Comparison of ENCODE assay signal across 20 cellular contexts in genomic region chr5:167304834-167305469, GRCh38.
DNase-seq lines count a peak whose midpoint lies in the region; ATAC-seq, FAIRE-seq and TF ChIP-seq lines count a peak whose summit lies in the region.
"Had no signal": no experiment of that assay in that cellular context is flagged by ENCODE, and none has a peak within 500 bp of the region (broad histone marks: within the 10 kb centered on the region; RNA-seq: fewer than 3 reads in every experiment).

No MANE protein-coding gene starts in this region.

- TF ChIP-seq CTCF in H9 (conservative IDR thresholded peaks at IDR 0.05) (no peak), astrocyte (IDR thresholded peaks at IDR 0.05; ENCODE audit: insufficient read depth, low read depth, low read length) (no peak), left ventricle myocardium inferior (IDR thresholded peaks at IDR 0.05; ENCODE audit: borderline replicate concordance) (no peak)

- H4K20me1 ChIP-seq in H9 (ENCODE audit: control insufficient read depth, insufficient read depth, insufficient read length) (no peaks in the 10 kb centered on the region), astrocyte (ENCODE audit: insufficient read depth, low read length) (no peaks in the 10 kb centered on the region)

- H3K9me3 Mint-ChIP-seq in H9 = no peaks in the 10 kb centered on the region
- H3K9me3 Mint-ChIP-seq in astrocyte (ENCODE audit: unreplicated experiment) = no peaks in the 10 kb centered on the region
- peaks cover 12 to 33% of the 10 kb centered on the region in 2 donors for H3K9me3 Mint-ChIP-seq in stimulated activated naive CD8-positive, alpha-beta T cell treated with anti-CD3 and anti-CD28 coated beads, Interleukin-15, amount 100 ng/mL, for 72 hours

- no peak overlapping the region for H2BK15ac ChIP-seq in H9 (ENCODE audit: low read depth, low read length)

- no peak overlapping the region for H3K23ac ChIP-seq in H9 (ENCODE audit: insufficient read length, low read depth, low read length)

- H3K4me3 ChIP-seq in astrocyte (ENCODE audit: insufficient read depth, low read depth, low read length) = no peak overlapping the region
- H3K4me3 ChIP-seq in left ventricle myocardium inferior = no peak overlapping the region
- H3K4me3 ChIP-seq: GM23248 had no signal

- no peak overlapping the region for H3K4me2 ChIP-seq in H9 (ENCODE audit: insufficient read depth, insufficient read length, low read length)
- H3K4me2 ChIP-seq in astrocyte (ENCODE audit: low read length) = no peak overlapping the region

- H3K9me3 ChIP-seq in H9 (ENCODE audit: control insufficient read depth, low read depth, low read length) (no peaks in the 10 kb centered on the region), astrocyte (ENCODE audit: insufficient read depth, low read depth, low read length) (no peaks in the 10 kb centered on the region), left ventricle myocardium inferior (replicated peaks) (no peaks in the 10 kb centered on the region)

- H3K4me1 ChIP-seq in H9 (ENCODE audit: insufficient read depth, low read length) = peaks cover 24% of the 10 kb centered on the region
- no peaks in the 10 kb centered on the region for H3K4me1 ChIP-seq in astrocyte (ENCODE audit: insufficient read depth, low read length)
- no peaks in the 10 kb centered on the region for H3K4me1 ChIP-seq in left ventricle myocardium inferior

- H3K27me3 Mint-ChIP-seq in H9 (ENCODE audit: low read depth) (peaks cover 6% of the 10 kb centered on the region), astrocyte (ENCODE audit: low read depth, unreplicated experiment) (peaks cover 12% of the 10 kb centered on the region)
- no peaks in the 10 kb centered on the region for H3K27me3 Mint-ChIP-seq in stimulated activated naive CD8-positive, alpha-beta T cell treated with anti-CD3 and anti-CD28 coated beads, Interleukin-15, amount 100 ng/mL, for 72 hours
- H3K27me3 Mint-ChIP-seq: CD4-positive, CD25-positive, alpha-beta regulatory T cell; IgD-negative memory B cell had no signal

- H3K4me1 Mint-ChIP-seq in H9 (peaks cover 71 to 73% of the 10 kb centered on the region in 2 experiments), astrocyte (ENCODE audit: low read depth, unreplicated experiment) (peaks cover 3% of the 10 kb centered on the region)
- H3K4me1 Mint-ChIP-seq in stimulated activated naive CD8-positive, alpha-beta T cell treated with anti-CD3 and anti-CD28 coated beads, Interleukin-15, amount 100 ng/mL, for 72 hours = no peaks in the 10 kb centered on the region
- H3K4me1 Mint-ChIP-seq: CD4-positive, CD25-positive, alpha-beta regulatory T cell; IgD-negative memory B cell had no signal

- H3K56ac ChIP-seq in H9 (ENCODE audit: insufficient read length, low read depth, low read length) = no peak overlapping the region

- H2AFZ ChIP-seq in H9 (ENCODE audit: low read length) (no peak overlapping the region), astrocyte (ENCODE audit: low read depth, low read length) (peak overlapping the region; percentile 7)
- H2AFZ ChIP-seq: GM23248 had no signal

- no peak overlapping the region for H4K8ac ChIP-seq in H9 (replicated peaks; ENCODE audit: insufficient read length, low read depth, low read length)

- H3K27me3 ChIP-seq in H9 (ENCODE audit: insufficient read depth, low read length) = no peaks in the 10 kb centered on the region
- H3K27me3 ChIP-seq in astrocyte (ENCODE audit: insufficient read depth, low read length) = no peaks in the 10 kb centered on the region
- no peaks in the 10 kb centered on the region for H3K27me3 ChIP-seq in left ventricle myocardium inferior (ENCODE audit: low read depth)

- no peak overlapping the region for H4K91ac ChIP-seq in H9 (ENCODE audit: insufficient read length, low read depth, low read length)

- H3K79me2 ChIP-seq in H9 (ENCODE audit: insufficient read depth, low read length) = no peaks in the 10 kb centered on the region; the same call in 1 of the 2 replicates
- H3K79me2 ChIP-seq in astrocyte (ENCODE audit: insufficient read depth, low read length) = no peaks in the 10 kb centered on the region

- H3K23me2 ChIP-seq in H9 (ENCODE audit: insufficient read length, low read depth, low read length, poor library complexity, severe bottlenecking) = peaks cover 3% of the 10 kb centered on the region

- no peak overlapping the region for H3K18ac ChIP-seq in H9 (ENCODE audit: insufficient read length, low read depth, low read length)

- no peak overlapping the region for H3K14ac ChIP-seq in H9 (ENCODE audit: insufficient read depth, low read length)

- H3K4me3 Mint-ChIP-seq in H9 (no peak overlapping the region; a peak in 1 of 5 replicates), astrocyte (ENCODE audit: unreplicated experiment) (no peak overlapping the region)
- H3K4me3 Mint-ChIP-seq in stimulated activated naive CD8-positive, alpha-beta T cell treated with anti-CD3 and anti-CD28 coated beads, Interleukin-15, amount 100 ng/mL, for 72 hours = no peak overlapping the region
- H3K4me3 Mint-ChIP-seq: CD4-positive, CD25-positive, alpha-beta regulatory T cell; HFFc6; IgD-negative memory B cell had no signal

- no peak overlapping the region for H2BK20ac ChIP-seq in H9 (ENCODE audit: low read depth, low read length, poor library complexity, severe bottlenecking)

- no peak overlapping the region for H2BK120ac ChIP-seq in H9 (ENCODE audit: low read depth, low read length, poor library complexity, severe bottlenecking)

- H2BK5ac ChIP-seq in H9 (ENCODE audit: insufficient read length, low read length) = no peak overlapping the region

- H3K9ac ChIP-seq in H9 (ENCODE audit: extremely low read depth, insufficient read length, low read length) (no peak overlapping the region), astrocyte (ENCODE audit: low read length) (no peak overlapping the region)
- H3K9ac ChIP-seq: GM23248 had no signal

- no peaks in the 10 kb centered on the region for H3K79me1 ChIP-seq in H9 (ENCODE audit: insufficient read depth, low read depth, low read length, poor library complexity, severe bottlenecking)

- H3K4ac ChIP-seq in H9 (ENCODE audit: low read depth, low read length) = no peak overlapping the region

- H2AK5ac ChIP-seq in H9 (ENCODE audit: insufficient read length, low read length) = no peak overlapping the region

- no peak overlapping the region for H4K5ac ChIP-seq in H9 (ENCODE audit: insufficient read length, low read depth, low read length)

- peak overlapping the region in 2 of 3 experiments; percentile 53 to 97; a peak in 5 of 7 replicates for H3K27ac Mint-ChIP-seq in H9
- no peak overlapping the region for H3K27ac Mint-ChIP-seq in astrocyte (ENCODE audit: unreplicated experiment)
- H3K27ac Mint-ChIP-seq in stimulated activated naive CD8-positive, alpha-beta T cell treated with anti-CD3 and anti-CD28 coated beads, Interleukin-15, amount 100 ng/mL, for 72 hours = no peak overlapping the region
- H3K27ac Mint-ChIP-seq: CD4-positive, CD25-positive, alpha-beta regulatory T cell; HFFc6; IgD-negative memory B cell had no signal

- no peaks in the 10 kb centered on the region for H3K36me3 ChIP-seq in astrocyte (ENCODE audit: insufficient read depth, low read length)
- no peaks in the 10 kb centered on the region for H3K36me3 ChIP-seq in left ventricle myocardium inferior

- intact Hi-C loops in left ventricle myocardium inferior (cut with micrococcal nuclease) = no loop called here

- H3T11ph ChIP-seq in H9 (ENCODE audit: low read length) = no peak overlapping the region

- no peak for FAIRE-seq in astrocyte (lab: Jason Lieb, UNC)
- FAIRE-seq in H54 (lab: Jason Lieb, UNC) = no peak

- ATAC-seq in stimulated activated naive CD8-positive, alpha-beta T cell treated with anti-CD3 and anti-CD28 coated beads, Interleukin-15, amount 100 ng/mL, for 72 hours = no peak

- H3K36me3 Mint-ChIP-seq in H9 (ENCODE audit: insufficient read depth in 1 of 3, low read depth in 3 of 3) (no peaks in the 10 kb centered on the region; a peak in 2 of 7 replicates), astrocyte (ENCODE audit: low read depth, unreplicated experiment) (no peaks in the 10 kb centered on the region)
- H3K36me3 Mint-ChIP-seq: CD4-positive, CD25-positive, alpha-beta regulatory T cell; IgD-negative memory B cell had no signal

- H2BK12ac ChIP-seq in H9 (ENCODE audit: insufficient read length, low read depth, low read length) = no peak overlapping the region

- DNase-seq in H9 (no peak), astrocyte (ENCODE audit: low read depth) (no peak), left ventricle myocardium inferior (no peak), retina (peak; percentile 40), DMS114 treated with DMSO at 0.1 percent for 48 hours (lab: John Stamatoyannopoulos, UW; ENCODE audit: unreplicated experiment) (no peak), H54 (ENCODE audit: insufficient read length, low spot score) (no peak)
- DNase-seq in activated naive CD4-positive, alpha-beta T cell treated with anti-CD3 and anti-CD28 coated beads, Interleukin-2, amount 50 U/mL, for 16 hours = no peak
- DNase-seq in stimulated activated naive CD8-positive, alpha-beta T cell treated with anti-CD3 and anti-CD28 coated beads, Interleukin-15, amount 100 ng/mL, for 72 hours = no peak
- DNase-seq: ACHN; AML-193; CD4-positive, CD25-positive, alpha-beta regulatory T cell; DMS53; GM23248; HFFc6; Kasumi-1; MM.1S; NCI-H187 treated with DMSO at 0.1 percent for 48 hours; NCI-H446; NCI-H69 had no signal

- H3K27ac ChIP-seq in H9 (ENCODE audit: insufficient read length, low read depth, low read length) = no peak overlapping the region
- no peak overlapping the region for H3K27ac ChIP-seq in astrocyte (ENCODE audit: low read depth, low read length)
- H3K27ac ChIP-seq in left ventricle myocardium inferior (replicated peaks) = peak overlapping the region; percentile 42
- H3K27ac ChIP-seq: GM23248 had no signal

- TF ChIP-seq POLR2A in H54 (IDR thresholded peaks at IDR 0.05; ENCODE audit: low read depth, low read length) = no peak

- no CpG with 5 or more reads among the region's 6 CpGs for WGBS in H9 (ENCODE audit: extremely low coverage, insufficient read length, low lambda C conversion rate)

Comparison
In these comparisons a context has a peak if more than half of its experiments do, and no peak if none do; other contexts are left out.
1. H3K27ac Mint-ChIP-seq: peak in H9 (2 of 3); none in astrocyte (single experiment) and stimulated activated naive CD8-positive, alpha-beta T cell treated with anti-CD3 and anti-CD28 coated beads, Interleukin-15, amount 100 ng/mL, for 72 hours (0 of 2).